24 cellular contexts compared by ENCODE assay signal in the genomic region with DNA sequence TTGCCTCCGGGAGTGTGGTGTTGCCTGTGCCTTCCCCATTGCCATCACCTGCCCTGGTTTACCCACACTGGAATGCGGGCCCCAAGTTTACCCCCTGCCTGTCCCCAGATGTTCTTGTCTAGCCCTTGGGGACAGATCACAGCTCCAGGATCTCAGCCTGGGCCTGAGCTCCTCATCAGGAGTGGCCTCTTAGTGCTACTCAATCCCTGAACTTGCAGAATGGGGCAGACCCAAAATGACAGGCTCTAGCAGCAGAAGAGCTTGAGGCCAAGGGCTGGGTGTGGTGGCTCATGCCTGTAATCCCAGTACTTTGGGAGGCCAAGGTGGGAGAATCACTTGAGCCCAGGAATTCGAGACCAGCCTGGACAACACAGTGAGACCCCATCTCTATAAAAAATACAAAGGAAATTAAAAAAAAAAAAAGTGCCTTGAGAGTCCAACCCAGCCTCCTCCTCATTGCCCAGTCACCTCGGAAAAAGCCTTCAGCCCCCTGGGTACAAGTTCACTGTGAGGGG. TPM values are rescaled to one million over a fixed set of nuclear protein-coding genes. Genes with fewer than 3 reads are reported as not detected.
DNase-seq lines count a peak whose midpoint lies in the region; ATAC-seq, FAIRE-seq and TF ChIP-seq lines count a peak whose summit lies in the region.
"Had no signal": no experiment of that assay in that cellular context is flagged by ENCODE, and none has a peak within 500 bp of the region (broad histone marks: within the 10 kb centered on the region; RNA-seq: fewer than 3 reads in every experiment).

No MANE protein-coding gene starts in this region.

- no TSS peak for BruUV-seq in PC-9 (replicated peaks; lab: Mats Ljungman, UMichigan)

- peaks cover 7 to 36% of the 10 kb centered on the region in 2 donors for H3K4me1 ChIP-seq in ascending aorta
- H3K4me1 ChIP-seq in thoracic aorta (ENCODE audit: control insufficient read depth in 1 of 2, low read depth in 2 of 2), result peaks cover 17 to 59% of the 10 kb centered on the region in 2 donors
- peaks cover 20% of the 10 kb centered on the region for H3K4me1 ChIP-seq in PC-9 (replicated peaks; ENCODE audit: insufficient read depth)

- H3K4me3 Mint-ChIP-seq in natural killer cell, result no peak overlapping the region
- H3K4me3 Mint-ChIP-seq: dendritic cell treated with granulocyte-macrophage colony-stimulating factor and Interleukin-4, amounts not matched to agents 40 ng/mL and 50 ng/mL, for 4 days; immature natural killer cell; neural progenitor cell had no signal

- POLR2A ChIA-PET in PC-9 (lab: Charles Lee; ENCODE audit: unreplicated experiment), result interaction anchor here (0.6 kb wide), 1 partner anchor 14 kb away, joined by 9 read pairs; no protein-coding TSS in a partner anchor

- TF ChIP-seq CTCF in ascending aorta (IDR thresholded peaks at IDR 0.05), result no peak
- TF ChIP-seq CTCF in thoracic aorta (IDR thresholded peaks at IDR 0.05), result no peak
- no peak for TF ChIP-seq CTCF in D721Med (IDR thresholded peaks at IDR 0.05; ENCODE audit: insufficient read depth, missing control alignments)
- TF ChIP-seq CTCF in PC-9 (conservative IDR thresholded peaks at IDR 0.05), result no peak
- no peak for TF ChIP-seq CTCF in natural killer cell (IDR thresholded peaks at IDR 0.05)

- no peak for ATAC-seq in Right ventricle myocardium superior (ENCODE audit: poor library complexity)
- ATAC-seq in thoracic aorta (ENCODE audit: insufficient number of reproducible peaks, low FRiP score, low read depth), result no peak
- ATAC-seq in natural killer cell, result no peak
- ATAC-seq: A549, upper lobe of right lung had no signal

- peaks cover 0 to 11% of the 10 kb centered on the region in 2 donors for H3K4me1 Mint-ChIP-seq in natural killer cell

- H3K4me3 ChIP-seq in ascending aorta (no peak overlapping the region), thoracic aorta (peak overlapping the region; percentile 24), PC-9 (no peak overlapping the region)
- H3K4me3 ChIP-seq: A549, adrenal gland, cardiac muscle cell, neural progenitor cell, upper lobe of right lung had no signal

- no peaks in the 10 kb centered on the region for H3K9me3 ChIP-seq in ascending aorta
- H3K9me3 ChIP-seq in thoracic aorta, result no peaks in the 10 kb centered on the region
- no peaks in the 10 kb centered on the region for H3K9me3 ChIP-seq in PC-9 (ENCODE audit: insufficient read depth, low read depth)
- H3K9me3 ChIP-seq: A549, adrenal gland, upper lobe of right lung had no signal

- intact Hi-C loops in Right ventricle myocardium superior (cut with DNase I) (no loop called here), cardiac septum (cut with DNase I) (loop anchor here (5.0 kb wide), 1 partner anchor 50 kb away; no protein-coding TSS in a partner anchor), ascending aorta (cut with DNase I) (no loop called here), PC-9 (cut with micrococcal nuclease; ENCODE audit: unreplicated experiment) (no loop called here), natural killer cell (cut with micrococcal nuclease) (no loop called here)

- H3K27me3 ChIP-seq in ascending aorta (no peaks in the 10 kb centered on the region), thoracic aorta (replicated peaks; ENCODE audit: insufficient read depth) (no peaks in the 10 kb centered on the region), PC-9 (ENCODE audit: insufficient read depth, low read depth) (no peaks in the 10 kb centered on the region)
- H3K27me3 ChIP-seq: adrenal gland, cardiac muscle cell, upper lobe of right lung had no signal

- H3K27ac ChIP-seq in ascending aorta (peak overlapping the region; percentile 82 to 87), thoracic aorta (peak overlapping the region; percentile 91), PC-9 (no peak overlapping the region)
- H3K27ac ChIP-seq: A549, adrenal gland, cardiac muscle cell, neural progenitor cell, upper lobe of right lung had no signal

- no peak for FAIRE-seq in D721Med (lab: Jason Lieb, UNC)
- FAIRE-seq: A549, endometrium, H54 had no signal

- H3K79me2 ChIP-seq in PC-9 (ENCODE audit: low read depth), result 0 out of 2 replicates have a peak, but pooled peaks cover 4% of the 10 kb centered on the region

- H3F3A ChIP-seq in PC-9 (ENCODE audit: insufficient read depth, low read depth), result peaks cover 5% of the 10 kb centered on the region

- no peak overlapping the region for H3K4me2 ChIP-seq in PC-9
- H3K4me2 ChIP-seq: neural progenitor cell had no signal

- no peaks in the 10 kb centered on the region for H3K9me2 ChIP-seq in PC-9 (ENCODE audit: insufficient read depth)

- H3K36me3 ChIP-seq in ascending aorta (no peaks in the 10 kb centered on the region), thoracic aorta (no peaks in the 10 kb centered on the region), PC-9 (ENCODE audit: low read depth) (0 out of 2 replicates have a peak, but pooled peaks cover 9% of the 10 kb centered on the region)
- H3K36me3 ChIP-seq: adrenal gland, cardiac muscle cell, neural progenitor cell, upper lobe of right lung had no signal

- peaks cover 0 to 6% of the 10 kb centered on the region in 2 donors for H3K27me3 Mint-ChIP-seq in natural killer cell (ENCODE audit: low read depth in 2 of 2)
- H3K27me3 Mint-ChIP-seq: activated B cell treated with CpG ODN at 0.5 μM for 24 hours had no signal

- H3K9me3 Mint-ChIP-seq in natural killer cell, result no peaks in the 10 kb centered on the region
- H3K9me3 Mint-ChIP-seq: activated B cell treated with CpG ODN at 0.5 μM for 24 hours; dendritic cell treated with granulocyte-macrophage colony-stimulating factor and Interleukin-4, amounts not matched to agents 40 ng/mL and 50 ng/mL, for 4 days; immature natural killer cell; neural progenitor cell had no signal

- DNase-seq in Right ventricle myocardium superior (peak; percentile 30), cardiac septum (ENCODE audit: low spot score) (no peak), ascending aorta (ENCODE audit: low spot score in 2 of 2) (no peak), myocyte (ENCODE audit: low read depth) (peak; percentile 34), thoracic aorta (ENCODE audit: low spot score) (no peak), D721Med (ENCODE audit: insufficient read length, low spot score) (no peak), PC-9 (no peak), natural killer cell (no peak)
- DNase-seq: activated B cell treated with CpG ODN at 0.5 μM for 24 hours; activated CD4-positive, alpha-beta T cell treated with anti-CD3 and anti-CD28 coated beads, Interleukin-2, amount 50 U/mL, for 48 hours; activated CD8-positive, alpha-beta memory T cell treated with anti-CD3 and anti-CD28 coated beads, Interleukin-2, amount 50 U/mL, for 48 hours; activated effector memory CD4-positive, alpha-beta T cell treated with anti-CD3 and anti-CD28 coated beads, Interleukin-2, amount 50 U/mL, for 16 hours; immature natural killer cell; KG1; NCI-H510A treated with DMSO at 0.1 percent for 48 hours; upper lobe of right lung had no signal

- peaks cover 28% of the 10 kb centered on the region for H4K20me1 ChIP-seq in PC-9 (ENCODE audit: insufficient read depth)

- H3K27ac Mint-ChIP-seq in natural killer cell, result no peak overlapping the region
- H3K27ac Mint-ChIP-seq: activated B cell treated with CpG ODN at 0.5 μM for 24 hours; dendritic cell treated with granulocyte-macrophage colony-stimulating factor and Interleukin-4, amounts not matched to agents 40 ng/mL and 50 ng/mL, for 4 days; immature natural killer cell; neural progenitor cell had no signal

- CTCF ChIA-PET in PC-9 (lab: Charles Lee), result no interaction called here

- H2AFZ ChIP-seq in PC-9, result no peak overlapping the region
- H2AFZ ChIP-seq: neural progenitor cell had no signal

- no peaks in the 10 kb centered on the region for H3K36me3 Mint-ChIP-seq in natural killer cell

RNA-seq across cellular contexts. Expression of a gene that starts 3.8 kb away (rescaled TPM):
- total RNA-seq in Right ventricle myocardium superior, result 0.46 TPM
- total RNA-seq in cardiac septum, result 1.6 TPM
- total RNA-seq in ascending aorta, result 28.5 TPM
- total RNA-seq in myocyte, result 5.5 and 10.4 TPM in 2 replicates
- 64.2 TPM for polyA plus RNA-seq in myocyte (2012)
- total RNA-seq in thoracic aorta, result 1 to 10 TPM; 3.9 to 7.3 TPM
- 5.3 and 8.6 TPM in 2 replicates for total RNA-seq in PC-9 (2021)
- total RNA-seq in natural killer cell, result 1 to 10 TPM in 2 of 3 donors, not detected in 1; 1.1 to 1.7 TPM

RNA-seq across cellular contexts. Expression of a gene that starts 28.0 kb away (rescaled TPM):
- total RNA-seq in Right ventricle myocardium superior (10.7 TPM), cardiac septum (11.5 TPM), ascending aorta (30.2 TPM), myocyte (0.13 TPM in 1 of 2 replicates, not detected in the other), thoracic aorta (10 to 100 TPM in 1 of 2 donors, 1 to 10 TPM in 1; 6.2 to 13.0 TPM), PC-9 (2021) (0.48 and 0.55 TPM in 2 replicates), natural killer cell (under 1 TPM in 2 of 3 donors, not detected in 1; 0.10 to 0.16 TPM)
- 0.08 TPM for polyA plus RNA-seq in myocyte (2012)
- total RNA-seq: activated B cell treated with CpG ODN at 0.5 μM for 24 hours, mononuclear cell had no signal
- polyA plus RNA-seq: cardiac muscle cell, immature natural killer cell had no signal

Comparison
In these comparisons a context has a peak if more than half of its experiments do, and no peak if none do; other contexts are left out.
1. DNase-seq: peak in Right ventricle myocardium superior (single experiment) and myocyte (single experiment); none in cardiac septum (single experiment), ascending aorta (0 of 2), thoracic aorta (single experiment), D721Med (single experiment), PC-9 (0 of 2) and natural killer cell (single experiment).